ENCODE assay signal across 10 cellular contexts in genomic region chr22:50705219-50705691, GRCh38. TPM values are rescaled to one million over a fixed set of nuclear protein-coding genes. Genes with fewer than 3 reads are reported as not detected.
DNase-seq lines count a peak whose midpoint lies in the region; ATAC-seq, FAIRE-seq and TF ChIP-seq lines count a peak whose summit lies in the region.
"Had no signal": no experiment of that assay in that cellular context is flagged by ENCODE, and none has a peak within 500 bp of the region (broad histone marks: within the 10 kb centered on the region; RNA-seq: fewer than 3 reads in every experiment).

No MANE protein-coding gene starts in this region.

- no peak overlapping the region for H3K27ac ChIP-seq in right cardiac atrium (ENCODE audit: low read length)
- H3K27ac ChIP-seq in esophagus muscularis mucosa (replicated peaks in 1 of 4) = no peak overlapping the region

- peak; percentile 20 to 61 for ATAC-seq in right cardiac atrium
- ATAC-seq in GM21576 (IDR thresholded peaks at IDR 0.05; ENCODE audit: unreplicated experiment) = no peak
- ATAC-seq: stimulated activated naive CD8-positive, alpha-beta T cell treated with anti-CD3 and anti-CD28 coated beads, Interleukin-15, amount 100 ng/mL, for 72 hours had no signal

- TF ChIP-seq EP300 in esophagus muscularis mucosa (IDR thresholded peaks at IDR 0.05) = no peak

- DNase-seq in NCI-H1092 treated with DMSO at 0.1 percent for 48 hours (lab: John Stamatoyannopoulos, UW) (peak; percentile 54), SK-N-DZ (ENCODE audit: low spot score) (peak; percentile 93), right cardiac atrium (peak; percentile 62 to 82 (median 75)), retinal pigment epithelial cell (ENCODE audit: low read depth) (peak; percentile 49), esophagus muscularis mucosa (ENCODE audit: extremely low spot score) (no peak), amniotic stem cell (lab: John Stamatoyannopoulos, UW) (no peak), RCC 7860 (ENCODE audit: low spot score) (no peak)
- DNase-seq: stimulated activated naive CD8-positive, alpha-beta T cell treated with anti-CD3 and anti-CD28 coated beads, Interleukin-15, amount 100 ng/mL, for 72 hours had no signal

- peaks cover 0 to 88% (median 49%) of the 10 kb centered on the region in 4 donors for H3K36me3 ChIP-seq in esophagus muscularis mucosa

- 38% methylated on average over 23 of the region's 23 CpGs for WGBS in right cardiac atrium
- WGBS in esophagus muscularis mucosa = 30% methylated on average over 19 of the region's 23 CpGs

- TF ChIP-seq CTCF in retinal pigment epithelial cell (conservative IDR thresholded peaks at IDR 0.05; ENCODE audit: low read depth, low read length) (no peak), esophagus muscularis mucosa (IDR thresholded peaks at IDR 0.05) (no peak)

- no peak for FAIRE-seq in RCC 7860 (lab: Jason Lieb, UNC)

- no peaks in the 10 kb centered on the region for H3K27me3 ChIP-seq in right cardiac atrium (ENCODE audit: control insufficient read depth, insufficient read depth)
- no peaks in the 10 kb centered on the region for H3K27me3 ChIP-seq in esophagus muscularis mucosa

- TF ChIP-seq POLR2A in esophagus muscularis mucosa (IDR thresholded peaks at IDR 0.05; ENCODE audit: low read depth) = no peak

- H3K9me3 ChIP-seq in right cardiac atrium (ENCODE audit: control insufficient read depth, low read length) (no peaks in the 10 kb centered on the region), esophagus muscularis mucosa (no peaks in the 10 kb centered on the region)

- H3K4me3 ChIP-seq in right cardiac atrium (ENCODE audit: low read length) (no peak overlapping the region), retinal pigment epithelial cell (ENCODE audit: low read length) (peak overlapping the region; percentile 25), esophagus muscularis mucosa (no peak overlapping the region)

- no peaks in the 10 kb centered on the region for H3K4me1 ChIP-seq in right cardiac atrium (ENCODE audit: control insufficient read depth, insufficient read depth, low read length)
- H3K4me1 ChIP-seq in esophagus muscularis mucosa = peaks cover 3 to 21% (median 14%) of the 10 kb centered on the region in 4 donors

- intact Hi-C loops in right cardiac atrium (cut with DNase I) (no loop called here), esophagus muscularis mucosa (cut with DNase I) (no loop called here)

RNA-seq across cellular contexts. Expression of gene SHANK3, which starts 32.6 kb away (rescaled TPM):
- polyA plus RNA-seq in SK-N-DZ (2014; cell fraction: cytosol; rRNA removed) = 2.8 and 2.9 TPM in 2 replicates
- 4.6 and 9.3 TPM in 2 replicates for polyA plus RNA-seq in SK-N-DZ (2014; cell fraction: nucleus; rRNA removed)
- total RNA-seq in right cardiac atrium = 10 to 100 TPM; 18.7 to 28.9 (median 27.0) TPM
- polyA plus RNA-seq in right cardiac atrium = 20.1 TPM
- total RNA-seq in esophagus muscularis mucosa = 10 to 100 TPM in 3 of 4 donors, 1 to 10 TPM in 1; 7.0 to 21.1 (median 16.0) TPM

RNA-seq across cellular contexts. Expression of gene ACR, which starts 32.7 kb away (rescaled TPM):
- polyA plus RNA-seq in SK-N-DZ (2014; cell fraction: cytosol; rRNA removed) = not detected in 2 replicates
- not detected in 2 replicates for polyA plus RNA-seq in SK-N-DZ (2014; cell fraction: nucleus; rRNA removed)
- 1 to 10 TPM in 1 of 4 donors, under 1 TPM in 3; 0.38 to 1.2 (median 0.72) TPM for total RNA-seq in right cardiac atrium
- polyA plus RNA-seq in right cardiac atrium = 0.41 TPM
- total RNA-seq in esophagus muscularis mucosa = under 1 TPM in 2 of 4 donors, not detected in 2; 0.42 to 0.46 TPM
- total RNA-seq: SK-MEL-5 had no signal

Comparison
In these comparisons a context has a peak if more than half of its experiments do, and no peak if none do; other contexts are left out.
1. DNase-seq: peak in NCI-H1092 treated with DMSO at 0.1 percent for 48 hours (single experiment), SK-N-DZ (single experiment), right cardiac atrium (3 of 3) and retinal pigment epithelial cell (single experiment); none in esophagus muscularis mucosa (single experiment), amniotic stem cell (single experiment) and RCC 7860 (single experiment).